ENCODE assay signal across 1 cellular context in the genomic region with DNA sequence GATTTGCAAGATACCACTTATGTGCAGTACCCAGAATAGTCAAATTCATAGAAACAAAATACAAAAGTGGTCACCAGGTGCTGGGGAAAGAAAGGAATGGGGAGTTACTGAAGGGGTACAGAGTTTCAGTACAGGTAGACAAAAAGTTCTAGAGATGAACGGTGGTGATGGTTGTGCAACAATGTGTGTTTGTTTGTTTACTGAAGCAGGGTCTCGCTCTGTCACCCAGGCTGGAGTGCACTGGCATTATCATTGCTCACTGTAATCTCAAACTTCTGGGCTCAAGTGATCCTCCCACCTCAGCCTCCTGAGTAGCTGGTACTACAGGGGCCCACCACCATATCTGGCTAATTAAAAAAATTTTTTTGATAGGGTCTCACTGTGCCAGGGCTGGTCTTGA.
TF ChIP-seq lines count a peak whose summit lies in the region.

No MANE protein-coding gene starts in this region.

TF ChIP-seq in IMR-90, 13 proteins besides CTCF, POLR2A, EP300 and RAD21:
- TF ChIP-seq CEBPB (IDR thresholded peaks at IDR 0.05; ENCODE audit: low read depth, low read length): peak; percentile 29; the same call in 1 of the 2 replicates
- no peak for TF ChIP-seq MXI1 (IDR thresholded peaks at IDR 0.05; ENCODE audit: borderline replicate concordance, low read depth, low read length)
- no peak for TF ChIP-seq FOS (IDR thresholded peaks at IDR 0.05; ENCODE audit: low read depth, low read length)
- no peak for TF ChIP-seq CHD1 (IDR thresholded peaks at IDR 0.05; ENCODE audit: low read depth, low read length)
